In the genomic region with DNA sequence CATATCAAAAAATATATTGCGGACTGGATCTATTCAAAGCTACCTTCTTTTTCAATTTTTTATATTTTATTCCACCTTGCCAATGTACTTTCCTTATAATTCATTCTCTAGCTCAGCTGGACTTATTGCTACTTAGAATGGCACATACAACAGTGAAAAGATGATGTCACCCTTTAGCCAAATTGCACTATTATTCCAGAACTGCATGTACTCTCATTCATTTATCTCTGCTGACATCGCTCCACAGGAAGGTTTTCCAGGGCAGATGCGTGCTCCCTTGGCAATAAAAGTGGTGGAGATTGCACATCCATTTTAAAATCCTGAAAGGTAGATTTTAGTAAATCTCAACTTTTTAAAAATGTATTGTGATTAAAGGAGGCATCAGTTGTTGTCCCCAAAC, we compare ENCODE assay signal across 2 cellular contexts.
TF ChIP-seq lines count a peak whose summit lies in the region.

No MANE protein-coding gene starts in this region.

TF ChIP-seq in HEK293, 187 proteins besides CTCF, POLR2A, EP300 and RAD21 (continued from another document and continues in another):
- TF ChIP-seq, protein P1, sequence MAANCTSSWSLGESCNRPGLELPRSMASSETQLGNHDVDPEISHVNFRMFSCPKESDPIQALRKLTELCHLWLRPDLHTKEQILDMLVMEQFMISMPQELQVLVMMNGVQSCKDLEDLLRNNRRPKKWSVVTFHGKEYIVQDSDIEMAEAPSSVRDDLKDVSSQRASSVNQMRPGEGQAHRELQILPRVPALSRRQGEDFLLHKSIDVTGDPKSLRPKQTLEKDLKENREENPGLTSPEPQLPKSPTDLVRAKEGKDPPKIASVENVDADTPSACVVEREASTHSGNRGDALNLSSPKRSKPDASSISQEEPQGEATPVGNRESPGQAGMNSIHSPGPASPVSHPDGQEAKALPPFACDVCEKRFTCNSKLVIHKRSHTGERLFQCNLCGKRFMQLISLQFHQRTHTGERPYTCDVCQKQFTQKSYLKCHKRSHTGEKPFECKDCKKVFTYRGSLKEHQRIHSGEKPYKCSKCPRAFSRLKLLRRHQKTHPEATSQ (tag by site-specific recombination; IDR thresholded peaks at IDR 0.05) = no peak
- peak; percentile 28; the same call in 1 of the 2 replicates for TF ChIP-seq ZNF324 (tag by site-specific recombination; IDR thresholded peaks at IDR 0.05)
- 0 out of 2 replicates have a peak, but pooled peaks have one; percentile 11 for TF ChIP-seq ZSCAN30 (tag by site-specific recombination; IDR thresholded peaks at IDR 0.05)
- peak; percentile 75 for TF ChIP-seq ZNF629 (tag by site-specific recombination; IDR thresholded peaks at IDR 0.05)
- TF ChIP-seq, protein P2, sequence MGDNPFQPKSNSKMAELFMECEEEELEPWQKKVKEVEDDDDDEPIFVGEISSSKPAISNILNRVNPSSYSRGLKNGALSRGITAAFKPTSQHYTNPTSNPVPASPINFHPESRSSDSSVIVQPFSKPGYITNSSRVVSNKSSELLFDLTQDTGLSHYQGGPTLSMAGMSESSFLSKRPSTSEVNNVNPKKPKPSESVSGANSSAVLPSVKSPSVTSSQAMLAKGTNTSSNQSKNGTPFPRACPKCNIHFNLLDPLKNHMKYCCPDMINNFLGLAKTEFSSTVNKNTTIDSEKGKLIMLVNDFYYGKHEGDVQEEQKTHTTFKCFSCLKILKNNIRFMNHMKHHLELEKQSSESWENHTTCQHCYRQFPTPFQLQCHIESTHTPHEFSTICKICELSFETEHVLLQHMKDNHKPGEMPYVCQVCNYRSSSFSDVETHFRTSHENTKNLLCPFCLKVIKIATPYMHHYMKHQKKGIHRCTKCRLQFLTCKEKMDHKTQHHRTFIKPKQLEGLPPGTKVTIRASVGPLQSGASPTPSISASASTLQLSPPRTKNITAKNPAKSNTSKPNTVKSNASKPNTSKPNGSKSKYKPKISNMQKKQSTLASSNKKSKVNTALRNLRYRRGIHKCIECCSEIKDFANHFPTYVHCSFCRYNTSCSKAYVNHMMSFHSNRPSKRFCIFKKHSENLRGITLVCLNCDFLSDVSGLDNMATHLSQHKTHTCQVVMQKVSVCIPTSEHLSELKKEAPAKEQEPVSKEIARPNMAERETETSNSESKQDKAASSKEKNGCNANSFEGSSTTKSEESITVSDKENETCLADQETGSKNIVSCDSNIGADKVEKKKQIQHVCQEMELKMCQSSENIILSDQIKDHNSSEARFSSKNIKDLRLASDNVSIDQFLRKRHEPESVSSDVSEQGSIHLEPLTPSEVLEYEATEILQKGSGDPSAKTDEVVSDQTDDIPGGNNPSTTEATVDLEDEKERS (tag by site-specific recombination; IDR thresholded peaks at IDR 0.05) = no peak
- TF ChIP-seq ZNF558 (tag by site-specific recombination; IDR thresholded peaks at IDR 0.05) = peak; percentile 51; the same call in 1 of the 2 replicates
- no peak for TF ChIP-seq REPIN1 (tag by site-specific recombination; IDR thresholded peaks at IDR 0.05; ENCODE audit: low read depth)
- TF ChIP-seq SP7 (tag by site-specific recombination; IDR thresholded peaks at IDR 0.05) = peak; percentile 57
- TF ChIP-seq, protein P3, sequence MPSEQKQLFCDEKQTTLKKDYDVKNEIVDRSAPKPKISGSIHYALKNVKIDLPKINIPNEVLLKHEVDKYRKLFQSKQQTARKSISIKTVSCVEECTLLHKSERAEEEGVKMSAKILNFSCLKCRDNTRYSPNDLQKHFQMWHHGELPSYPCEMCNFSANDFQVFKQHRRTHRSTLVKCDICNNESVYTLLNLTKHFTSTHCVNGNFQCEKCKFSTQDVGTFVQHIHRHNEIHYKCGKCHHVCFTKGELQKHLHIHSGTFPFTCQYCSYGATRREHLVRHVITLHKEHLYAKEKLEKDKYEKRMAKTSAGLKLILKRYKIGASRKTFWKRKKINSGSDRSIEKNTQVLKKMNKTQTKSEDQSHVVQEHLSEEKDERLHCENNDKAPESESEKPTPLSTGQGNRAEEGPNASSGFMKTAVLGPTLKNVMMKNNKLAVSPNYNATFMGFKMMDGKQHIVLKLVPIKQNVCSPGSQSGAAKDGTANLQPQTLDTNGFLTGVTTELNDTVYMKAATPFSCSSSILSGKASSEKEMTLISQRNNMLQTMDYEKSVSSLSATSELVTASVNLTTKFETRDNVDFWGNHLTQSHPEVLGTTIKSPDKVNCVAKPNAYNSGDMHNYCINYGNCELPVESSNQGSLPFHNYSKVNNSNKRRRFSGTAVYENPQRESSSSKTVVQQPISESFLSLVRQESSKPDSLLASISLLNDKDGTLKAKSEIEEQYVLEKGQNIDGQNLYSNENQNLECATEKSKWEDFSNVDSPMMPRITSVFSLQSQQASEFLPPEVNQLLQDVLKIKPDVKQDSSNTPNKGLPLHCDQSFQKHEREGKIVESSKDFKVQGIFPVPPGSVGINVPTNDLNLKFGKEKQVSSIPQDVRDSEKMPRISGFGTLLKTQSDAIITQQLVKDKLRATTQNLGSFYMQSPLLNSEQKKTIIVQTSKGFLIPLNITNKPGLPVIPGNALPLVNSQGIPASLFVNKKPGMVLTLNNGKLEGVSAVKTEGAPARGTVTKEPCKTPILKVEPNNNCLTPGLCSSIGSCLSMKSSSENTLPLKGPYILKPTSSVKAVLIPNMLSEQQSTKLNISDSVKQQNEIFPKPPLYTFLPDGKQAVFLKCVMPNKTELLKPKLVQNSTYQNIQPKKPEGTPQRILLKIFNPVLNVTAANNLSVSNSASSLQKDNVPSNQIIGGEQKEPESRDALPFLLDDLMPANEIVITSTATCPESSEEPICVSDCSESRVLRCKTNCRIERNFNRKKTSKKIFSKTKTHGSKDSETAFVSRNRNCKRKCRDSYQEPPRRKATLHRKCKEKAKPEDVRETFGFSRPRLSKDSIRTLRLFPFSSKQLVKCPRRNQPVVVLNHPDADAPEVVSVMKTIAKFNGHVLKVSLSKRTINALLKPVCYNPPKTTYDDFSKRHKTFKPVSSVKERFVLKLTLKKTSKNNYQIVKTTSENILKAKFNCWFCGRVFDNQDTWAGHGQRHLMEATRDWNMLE (tag by site-specific recombination; conservative IDR thresholded peaks at IDR 0.05; ENCODE audit: low read depth) = peak; percentile 62; the same call in 1 of the 2 replicates
- TF ChIP-seq, protein P4, sequence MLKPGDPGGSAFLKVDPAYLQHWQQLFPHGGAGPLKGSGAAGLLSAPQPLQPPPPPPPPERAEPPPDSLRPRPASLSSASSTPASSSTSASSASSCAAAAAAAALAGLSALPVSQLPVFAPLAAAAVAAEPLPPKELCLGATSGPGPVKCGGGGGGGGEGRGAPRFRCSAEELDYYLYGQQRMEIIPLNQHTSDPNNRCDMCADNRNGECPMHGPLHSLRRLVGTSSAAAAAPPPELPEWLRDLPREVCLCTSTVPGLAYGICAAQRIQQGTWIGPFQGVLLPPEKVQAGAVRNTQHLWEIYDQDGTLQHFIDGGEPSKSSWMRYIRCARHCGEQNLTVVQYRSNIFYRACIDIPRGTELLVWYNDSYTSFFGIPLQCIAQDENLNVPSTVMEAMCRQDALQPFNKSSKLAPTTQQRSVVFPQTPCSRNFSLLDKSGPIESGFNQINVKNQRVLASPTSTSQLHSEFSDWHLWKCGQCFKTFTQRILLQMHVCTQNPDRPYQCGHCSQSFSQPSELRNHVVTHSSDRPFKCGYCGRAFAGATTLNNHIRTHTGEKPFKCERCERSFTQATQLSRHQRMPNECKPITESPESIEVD (tag by site-specific recombination; IDR thresholded peaks at IDR 0.05) = peak; percentile 68

TF ChIP-seq in WTC11, 78 proteins besides CTCF, POLR2A, EP300 and RAD21 (continued from another document):
- TF ChIP-seq NR3C1 (CRISPR knock-in tag; conservative IDR thresholded peaks at IDR 0.05; ENCODE audit: low read depth) (no peak), NFATC4 (CRISPR knock-in tag; IDR thresholded peaks at IDR 0.05) (no peak)
